Comparison of ENCODE assay signal across 16 cellular contexts in the genomic region with DNA sequence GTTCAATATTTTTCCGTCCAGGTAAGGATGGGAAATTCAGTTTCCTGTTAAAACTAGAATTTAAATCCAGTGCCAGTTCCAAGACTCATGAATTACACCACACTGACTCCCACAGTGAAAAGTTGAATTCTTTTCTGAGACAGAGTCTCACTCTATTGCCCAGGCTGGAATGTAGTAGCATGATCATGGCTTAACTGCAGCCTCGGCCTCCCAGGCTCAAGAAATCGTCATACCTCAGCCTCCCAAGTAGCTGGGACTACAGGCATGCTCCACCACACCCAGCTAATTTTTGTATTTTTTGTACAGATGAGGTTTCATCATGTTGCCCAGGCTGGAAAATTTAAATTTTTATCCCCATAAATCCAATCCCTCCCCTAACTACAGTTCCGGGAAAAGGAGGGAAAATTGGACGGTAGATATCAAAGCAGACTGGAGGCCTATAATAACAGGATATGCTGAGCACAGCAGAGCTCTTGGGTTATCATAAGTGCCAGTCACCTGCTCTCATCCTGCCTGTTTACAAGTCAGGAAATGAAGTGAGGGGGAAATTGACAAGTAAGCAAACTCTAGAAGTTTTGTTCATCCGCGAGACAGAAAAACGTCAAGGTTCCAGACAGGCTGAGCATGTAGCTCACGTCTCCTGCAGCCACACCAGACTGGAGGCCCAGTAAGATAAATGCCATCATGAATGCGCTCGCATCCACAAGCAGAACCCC.
DNase-seq lines count a peak whose midpoint lies in the region; ATAC-seq, FAIRE-seq and TF ChIP-seq lines count a peak whose summit lies in the region.
"Had no signal": no experiment of that assay in that cellular context is flagged by ENCODE, and none has a peak within 500 bp of the region (broad histone marks: within the 10 kb centered on the region; RNA-seq: fewer than 3 reads in every experiment).

No MANE protein-coding gene starts in this region.

- peaks cover 3% of the 10 kb centered on the region for H3K36me3 Mint-ChIP-seq in CD4-positive, CD25-positive, alpha-beta regulatory T cell
- no peaks in the 10 kb centered on the region for H3K36me3 Mint-ChIP-seq in activated CD4-positive, alpha-beta memory T cell treated with anti-CD3 and anti-CD28 coated beads for 36 hours

- CTCF ChIA-PET in activated CD4-positive, alpha-beta memory T cell treated with anti-CD3 and anti-CD28 coated beads for 36 hours (lab: Charles Lee), result interaction anchor here (1.5 kb wide), 1 partner anchor 72 kb away, joined by 4 read pairs; no protein-coding TSS in a partner anchor

- peak overlapping the region in 3 of 4 donors; percentile 61 to 81 (median 71) for H3K4me3 Mint-ChIP-seq in CD4-positive, CD25-positive, alpha-beta regulatory T cell
- H3K4me3 Mint-ChIP-seq in activated CD4-positive, alpha-beta memory T cell treated with anti-CD3 and anti-CD28 coated beads for 36 hours, result no peak overlapping the region

- H3K36me3 ChIP-seq in CD4-positive, CD25-positive, alpha-beta regulatory T cell (ENCODE audit: control insufficient read depth, insufficient read depth, low read length), result no peaks in the 10 kb centered on the region
- no peaks in the 10 kb centered on the region for H3K36me3 ChIP-seq in right lobe of liver
- H3K36me3 ChIP-seq: prostate gland had no signal

- H3K9me3 ChIP-seq in CD4-positive, CD25-positive, alpha-beta regulatory T cell (ENCODE audit: control insufficient read depth in 2 of 2, low read length in 2 of 2), result no peaks in the 10 kb centered on the region
- no peaks in the 10 kb centered on the region for H3K9me3 ChIP-seq in right lobe of liver
- H3K9me3 ChIP-seq: prostate gland had no signal

- peak; percentile 93 to 95 for ATAC-seq in CD4-positive, CD25-positive, alpha-beta regulatory T cell (ENCODE audit: low read depth in 2 of 2)
- ATAC-seq in right lobe of liver (peak; percentile 63 to 75 (median 72)), GM21367 (IDR thresholded peaks at IDR 0.05; ENCODE audit: unreplicated experiment) (no peak), GM18511 (IDR thresholded peaks at IDR 0.05; ENCODE audit: unreplicated experiment) (no peak), HG03457 (IDR thresholded peaks at IDR 0.05; ENCODE audit: unreplicated experiment) (no peak)

- H3K27me3 Mint-ChIP-seq in CD4-positive, CD25-positive, alpha-beta regulatory T cell, result no peaks in the 10 kb centered on the region
- H3K27me3 Mint-ChIP-seq in activated CD4-positive, alpha-beta memory T cell treated with anti-CD3 and anti-CD28 coated beads for 36 hours, result peaks cover 3% of the 10 kb centered on the region

- peak overlapping the region; percentile 91 to 98 (median 97) for H3K27ac Mint-ChIP-seq in CD4-positive, CD25-positive, alpha-beta regulatory T cell
- H3K27ac Mint-ChIP-seq in activated CD4-positive, alpha-beta memory T cell treated with anti-CD3 and anti-CD28 coated beads for 36 hours, result peak overlapping the region; percentile 53

- H3K9me3 Mint-ChIP-seq in CD4-positive, CD25-positive, alpha-beta regulatory T cell, result no peaks in the 10 kb centered on the region
- H3K9me3 Mint-ChIP-seq in activated CD4-positive, alpha-beta memory T cell treated with anti-CD3 and anti-CD28 coated beads for 36 hours, result no peaks in the 10 kb centered on the region

- TF ChIP-seq POLR2A in GM12891 (IDR thresholded peaks at IDR 0.05; ENCODE audit: low read depth, low read length) (no peak), right lobe of liver (IDR thresholded peaks at IDR 0.05) (no peak)

- peak; percentile 65 for FAIRE-seq in GM12891 (lab: Jason Lieb, UNC)
- FAIRE-seq: G401.6 had no signal

- 65% methylated on average over 9 of the region's 11 CpGs for WGBS in right lobe of liver (ENCODE audit: insufficient coverage, low coverage, low lambda C conversion rate, missing lambda C conversion rate)

- POLR2A ChIA-PET in activated CD4-positive, alpha-beta memory T cell treated with anti-CD3 and anti-CD28 coated beads for 36 hours (lab: Charles Lee), result interaction anchor here (0.6 to 2.6 kb wide), 3 partner anchors 10 to 105 kb away, joined by 3 to 10 read pairs (median 3); partner anchors contain the start of gene UGCG

- no peak for TF ChIP-seq CTCF in right lobe of liver (IDR thresholded peaks at IDR 0.05)

- peak overlapping the region; percentile 65 for H3K27ac ChIP-seq in CD4-positive, CD25-positive, alpha-beta regulatory T cell (ENCODE audit: insufficient read depth, low read length, poor library complexity, severe bottlenecking)
- H3K27ac ChIP-seq in right lobe of liver, result peak overlapping the region in 2 of 3 donors; percentile 43 to 49
- H3K27ac ChIP-seq: C4-2B, prostate gland had no signal

- peaks cover 6 to 77% (median 22%) of the 10 kb centered on the region in 4 donors for H3K4me1 Mint-ChIP-seq in CD4-positive, CD25-positive, alpha-beta regulatory T cell
- H3K4me1 Mint-ChIP-seq in activated CD4-positive, alpha-beta memory T cell treated with anti-CD3 and anti-CD28 coated beads for 36 hours (ENCODE audit: low read depth), result peaks cover 34% of the 10 kb centered on the region

- peak in 2 of 3 donors; percentile 65 to 90 for DNase-seq in CD4-positive, CD25-positive, alpha-beta regulatory T cell
- DNase-seq in GM12891 (ENCODE audit: insufficient read length, low spot score) (no peak), right lobe of liver (no peak)
- DNase-seq in activated CD4-positive, alpha-beta memory T cell treated with anti-CD3 and anti-CD28 coated beads for 36 hours, result no peak
- DNase-seq: foreskin melanocyte, H7, Kasumi-1, midbrain, NCI-H1694, NCI-H526 had no signal

- intact Hi-C loops in activated CD4-positive, alpha-beta memory T cell treated with anti-CD3 and anti-CD28 coated beads for 36 hours (cut with micrococcal nuclease), result no loop called here
- intact Hi-C loops in right lobe of liver (cut with DNase I), result no loop called here

- H3K27me3 ChIP-seq in CD4-positive, CD25-positive, alpha-beta regulatory T cell (ENCODE audit: control insufficient read depth, insufficient read depth, low read length), result no peaks in the 10 kb centered on the region
- no peaks in the 10 kb centered on the region for H3K27me3 ChIP-seq in right lobe of liver

- peak overlapping the region; percentile 46 for H3K4me3 ChIP-seq in CD4-positive, CD25-positive, alpha-beta regulatory T cell (ENCODE audit: low read depth, low read length)
- H3K4me3 ChIP-seq in right lobe of liver, result no peak overlapping the region
- H3K4me3 ChIP-seq: prostate gland had no signal

- peaks cover 38% of the 10 kb centered on the region for H3K4me1 ChIP-seq in CD4-positive, CD25-positive, alpha-beta regulatory T cell (ENCODE audit: control insufficient read depth, insufficient read depth, low read length, poor library complexity, severe bottlenecking)
- H3K4me1 ChIP-seq in right lobe of liver, result peaks cover 0 to 3% (median 0%) of the 10 kb centered on the region in 4 donors
- H3K4me1 ChIP-seq: prostate gland had no signal

TF ChIP-seq in GM12891, 5 proteins besides CTCF, POLR2A, EP300 and RAD21:
- no peak for TF ChIP-seq PAX5 (IDR thresholded peaks at IDR 0.05; ENCODE audit: insufficient read depth, low read length, severe bottlenecking)

Comparison
In these comparisons a context has a peak if more than half of its experiments do, and no peak if none do; other contexts are left out.
1. ATAC-seq: peak in CD4-positive, CD25-positive, alpha-beta regulatory T cell (2 of 2) and right lobe of liver (4 of 4); none in GM21367 (single experiment), GM18511 (single experiment) and HG03457 (single experiment).
2. DNase-seq: peak in CD4-positive, CD25-positive, alpha-beta regulatory T cell (2 of 3); none in GM12891 (single experiment), activated CD4-positive, alpha-beta memory T cell treated with anti-CD3 and anti-CD28 coated beads for 36 hours (single experiment) and right lobe of liver (0 of 3).